19 cellular contexts compared by ENCODE assay signal in the genomic region with DNA sequence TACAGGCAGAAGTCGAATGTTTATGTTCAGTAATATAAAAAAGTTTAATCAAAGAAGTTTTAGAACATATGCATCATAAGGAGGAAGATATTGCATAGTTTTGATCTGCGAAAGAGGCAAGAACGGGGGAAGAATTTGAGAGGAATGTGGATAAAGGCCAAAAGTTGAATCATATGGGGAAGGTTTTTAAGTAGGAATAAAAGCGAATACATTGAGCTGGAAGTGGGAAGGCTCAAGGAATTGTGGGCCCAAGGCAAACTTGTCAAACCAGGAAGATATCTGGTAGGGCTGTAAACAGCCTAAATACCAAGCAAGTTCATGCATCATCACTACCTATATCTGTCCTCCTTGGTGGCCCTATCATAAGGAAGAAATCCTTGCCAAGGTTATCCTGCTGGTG.
DNase-seq lines count a peak whose midpoint lies in the region; ATAC-seq and TF ChIP-seq lines count a peak whose summit lies in the region.
"Had no signal": no experiment of that assay in that cellular context is flagged by ENCODE, and none has a peak within 500 bp of the region (broad histone marks: within the 10 kb centered on the region; RNA-seq: fewer than 3 reads in every experiment).

No MANE protein-coding gene starts in this region.

- H3K9me2 ChIP-seq in PC-3 (replicated peaks; ENCODE audit: low read length), result no peaks in the 10 kb centered on the region

- H3K9me3 Mint-ChIP-seq in type B pancreatic cell, result no peaks in the 10 kb centered on the region
- H3K9me3 Mint-ChIP-seq in CD14-positive monocyte, result peaks cover 0 to 8% (median 5%) of the 10 kb centered on the region in 7 donors
- H3K9me3 Mint-ChIP-seq: activated CD4-positive, alpha-beta T cell treated with anti-CD3 and anti-CD28 coated beads, Interleukin-2, amount 10 ng/mL, durations not matched to agents 24 days and 14 days had no signal

- H3K36me3 Mint-ChIP-seq in type B pancreatic cell, result no peaks in the 10 kb centered on the region
- H3K36me3 Mint-ChIP-seq in CD14-positive monocyte, result no peaks in the 10 kb centered on the region

- H3K4me2 ChIP-seq in PC-3 (ENCODE audit: low read length), result no peak overlapping the region

- H3K4me1 Mint-ChIP-seq in type B pancreatic cell (ENCODE audit: unreplicated experiment), result peaks cover 24% of the 10 kb centered on the region
- no peaks in the 10 kb centered on the region for H3K4me1 Mint-ChIP-seq in CD14-positive monocyte
- H3K4me1 Mint-ChIP-seq: activated CD4-positive, alpha-beta T cell treated with anti-CD3 and anti-CD28 coated beads, Interleukin-2, amount 10 ng/mL, durations not matched to agents 24 days and 14 days had no signal

- DNase-seq in AG04450 (ENCODE audit: low read depth, low spot score), result peak; percentile 70
- peak; percentile 31 for DNase-seq in PC-3
- DNase-seq in cardiac fibroblast (ENCODE audit: low read depth in 2 of 2), result peak; percentile 82 to 83
- DNase-seq in hepatic stellate cell (ENCODE audit: low spot score), result peak; percentile 60
- DNase-seq in type B pancreatic cell (ENCODE audit: extremely low spot score, unreplicated experiment), result no peak
- no peak for DNase-seq in CD14-positive monocyte (ENCODE audit: low spot score)
- DNase-seq in germinal center (ENCODE audit: low spot score), result no peak
- DNase-seq in transverse colon, result no peak
- DNase-seq: activated CD4-positive, alpha-beta T cell treated with anti-CD3 and anti-CD28 coated beads, Interleukin-2, amount 10 ng/mL, durations not matched to agents 24 days and 14 days; activated gamma-delta T cell treated with Interleukin-2 at 50 U/mL for 16 hours; aorta; NCI-H1417 treated with DMSO at 0.1 percent for 48 hours; NCI-H2171; Peyer's patch; retina; stimulated activated naive CD4-positive, alpha-beta T cell; tibial artery had no signal

- no peaks in the 10 kb centered on the region for H3K79me2 ChIP-seq in PC-3 (ENCODE audit: low read length)

- peak overlapping the region; percentile 71 for H3K27ac ChIP-seq in AG04450 (ENCODE audit: low read depth, low read length)
- no peak overlapping the region for H3K27ac ChIP-seq in PC-3 (ENCODE audit: low read length)
- H3K27ac ChIP-seq in transverse colon, result peak overlapping the region in 1 of 4 donors; percentile 37
- H3K27ac ChIP-seq: C4-2B, neutrophil, Peyer's patch, tibial artery had no signal

- H3K9ac ChIP-seq in PC-3 (ENCODE audit: low read length), result no peak overlapping the region

- WGBS in transverse colon (ENCODE audit: low coverage in 1 of 2), 2 donors, result 63 to 79% methylated on average over 4 of the region's 4 CpGs

- TF ChIP-seq EP300 in transverse colon (IDR thresholded peaks at IDR 0.05; ENCODE audit: low read depth), result no peak

- no peak for ATAC-seq in PC-3

- H3K27me3 ChIP-seq in AG04450 (ENCODE audit: control insufficient read depth, insufficient read depth, low read length) (no peaks in the 10 kb centered on the region), PC-3 (ENCODE audit: low read length) (no peaks in the 10 kb centered on the region), transverse colon (no peaks in the 10 kb centered on the region)
- H3K27me3 ChIP-seq: neutrophil, Peyer's patch, tibial artery had no signal

- H3K36me3 ChIP-seq in PC-3 (ENCODE audit: low read depth, low read length) (no peaks in the 10 kb centered on the region), transverse colon (no peaks in the 10 kb centered on the region)
- H3K36me3 ChIP-seq: neutrophil, Peyer's patch, tibial artery had no signal

- no peaks in the 10 kb centered on the region for H3K27me3 Mint-ChIP-seq in type B pancreatic cell
- peaks cover 0 to 2% (median 0%) of the 10 kb centered on the region in 3 donors for H3K27me3 Mint-ChIP-seq in CD14-positive monocyte (ENCODE audit: low read depth in 3 of 3)
- H3K27me3 Mint-ChIP-seq: activated CD4-positive, alpha-beta T cell treated with anti-CD3 and anti-CD28 coated beads, Interleukin-2, amount 10 ng/mL, durations not matched to agents 24 days and 14 days had no signal

- H4K20me1 ChIP-seq in PC-3 (ENCODE audit: low read length), result no peaks in the 10 kb centered on the region

- intact Hi-C loops in PC-3 (cut with micrococcal nuclease), result no loop called here
- intact Hi-C loops in CD14-positive monocyte (cut with micrococcal nuclease), result no loop called here
- intact Hi-C loops in transverse colon (cut with DNase I; ENCODE audit: low total_unique reads), result no loop called here

- TF ChIP-seq CTCF in AG04450 (IDR thresholded peaks at IDR 0.05; ENCODE audit: low read depth, low read length) (no peak), PC-3 (conservative IDR thresholded peaks at IDR 0.05; ENCODE audit: low read depth, low read length) (no peak), cardiac fibroblast (IDR thresholded peaks at IDR 0.05; ENCODE audit: low read depth, low read length) (no peak), type B pancreatic cell (conservative IDR thresholded peaks at IDR 0.05) (no peak), CD14-positive monocyte (IDR thresholded peaks at IDR 0.05) (no peak), transverse colon (IDR thresholded peaks at IDR 0.05) (no peak)

- H2AFZ ChIP-seq in PC-3 (ENCODE audit: low read length), result no peak overlapping the region

- no peak overlapping the region for H3K4me3 Mint-ChIP-seq in type B pancreatic cell
- no peak overlapping the region for H3K4me3 Mint-ChIP-seq in CD14-positive monocyte
- H3K4me3 Mint-ChIP-seq: activated CD4-positive, alpha-beta T cell treated with anti-CD3 and anti-CD28 coated beads, Interleukin-2, amount 10 ng/mL, durations not matched to agents 24 days and 14 days had no signal

- no peak overlapping the region for H3K4me3 ChIP-seq in AG04450 (ENCODE audit: low read depth, low read length)
- H3K4me3 ChIP-seq in PC-3 (ENCODE audit: low read length), result no peak overlapping the region
- H3K4me3 ChIP-seq in cardiac fibroblast (replicated peaks in 1 of 2; ENCODE audit: low read depth in 2 of 2, low read length in 2 of 2), result no peak overlapping the region
- no peak overlapping the region for H3K4me3 ChIP-seq in transverse colon
- H3K4me3 ChIP-seq: Peyer's patch, tibial artery had no signal

- CTCF ChIA-PET in AG04450 (lab: Charles Lee), result no interaction called here
- CTCF ChIA-PET in PC-3 (lab: Charles Lee), result no interaction called here

- POLR2A ChIA-PET in AG04450 (lab: Yijun Ruan, JAX) (interaction anchor here (0.9 kb wide), 1 partner anchor 112 kb away, joined by 3 read pairs; no protein-coding TSS in a partner anchor), PC-3 (lab: Charles Lee; ENCODE audit: unreplicated experiment) (no interaction called here)

- no peaks in the 10 kb centered on the region for H3K9me3 ChIP-seq in AG04450 (ENCODE audit: control insufficient read depth, insufficient read depth, low read length)
- H3K9me3 ChIP-seq in PC-3 (ENCODE audit: low read length), result no peaks in the 10 kb centered on the region
- H3K9me3 ChIP-seq in transverse colon, result no peaks in the 10 kb centered on the region
- H3K9me3 ChIP-seq: neutrophil, Peyer's patch, tibial artery had no signal

- no peak overlapping the region for H3K27ac Mint-ChIP-seq in type B pancreatic cell
- H3K27ac Mint-ChIP-seq in CD14-positive monocyte, result no peak overlapping the region
- H3K27ac Mint-ChIP-seq: activated CD4-positive, alpha-beta T cell treated with anti-CD3 and anti-CD28 coated beads, Interleukin-2, amount 10 ng/mL, durations not matched to agents 24 days and 14 days had no signal

- in situ Hi-C loops in transverse colon (cut with MboI; ENCODE audit: low pct_ligation_motif_present in 1 of 4, low pct_unique_long_range_greater_than_20kb in 1 of 4, low sequenced_read_pairs in 3 of 4), result no loop called here

- BruUV-seq in PC-3 (replicated peaks; lab: Mats Ljungman, UMichigan), result no TSS peak

- H3F3A ChIP-seq in PC-3 (ENCODE audit: low read length, unreplicated experiment), result no peaks in the 10 kb centered on the region

- peaks cover 7% of the 10 kb centered on the region for H3K4me1 ChIP-seq in PC-3 (ENCODE audit: insufficient read depth, low read length)
- H3K4me1 ChIP-seq in transverse colon, result peaks cover 0 to 10% (median 2%) of the 10 kb centered on the region in 4 donors

- no peak for TF ChIP-seq POLR2A in transverse colon (IDR thresholded peaks at IDR 0.05)

Comparison
In these comparisons a context has a peak if more than half of its experiments do, and no peak if none do; other contexts are left out.
1. DNase-seq: peak in AG04450 (single experiment), PC-3 (single experiment), cardiac fibroblast (2 of 2) and hepatic stellate cell (single experiment); none in type B pancreatic cell (single experiment), CD14-positive monocyte (single experiment), germinal center (single experiment) and transverse colon (single experiment).